28 cellular contexts compared by ENCODE assay signal in genomic region chr20:46677608-46678007, GRCh38. TPM values are rescaled to one million over a fixed set of nuclear protein-coding genes. Genes with fewer than 3 reads are reported as not detected.
A peak's percentile ranks its signal among the peaks of the same experiment; 100 is the strongest.
DNase-seq lines count a peak whose midpoint lies in the region; ATAC-seq, FAIRE-seq and TF ChIP-seq lines count a peak whose summit lies in the region.
"Had no signal": no experiment of that assay in that cellular context is flagged by ENCODE, and none has a peak within 500 bp of the region (broad histone marks: within the 10 kb centered on the region; RNA-seq: fewer than 3 reads in every experiment).

No MANE protein-coding gene starts in this region.

- no peak overlapping the region for H2AFZ ChIP-seq in HepG2 (ENCODE audit: low read length)
- H2AFZ ChIP-seq in K562 (ENCODE audit: low read depth, low read length): no peak overlapping the region

- no peak for FAIRE-seq in HepG2 (lab: Jason Lieb, UNC)
- no peak for FAIRE-seq in K562 (lab: Jason Lieb, UNC)
- FAIRE-seq: A204.1, GM12878, GM12892, GM18507 had no signal

- TF ChIP-seq EP300 in HepG2 (IDR thresholded peaks at IDR 0.05; ENCODE audit: low read depth in 2 of 2, low read length in 2 of 2) (no peak), HepG2 (CRISPR knock-in tag; IDR thresholded peaks at IDR 0.05; ENCODE audit: borderline replicate concordance) (no peak), K562 (IDR thresholded peaks at IDR 0.05; ENCODE audit: low read length) (no peak)

- in situ Hi-C loops in HepG2 (cut with HindIII; ENCODE audit: extremely low pct_ligation_motif_present, low pct_unique_long_range_greater_than_20kb) (no loop called here), K562 (cut with MboI) (loop anchor here (10.0 kb wide), 1 partner anchor 323 kb away; no protein-coding TSS in a partner anchor)

- CTCF ChIA-PET in HepG2 (lab: Yijun Ruan, JAX; ENCODE audit: low intra/inter-chr PET ratio, low total read pairs): interaction anchor here (1.6 kb wide), 1 partner anchor 157 kb away, joined by 4 read pairs; no protein-coding TSS in a partner anchor
- CTCF ChIA-PET in K562 (lab: Yijun Ruan, JAX; ENCODE audit: low intra/inter-chr PET ratio): no interaction called here

- H3K4me3 ChIP-seq in HepG2 (replicated peaks in 1 of 3; ENCODE audit: insufficient read depth in 1 of 3, low read depth in 2 of 3, low read length in 3 of 3) (no peak overlapping the region), right lobe of liver (no peak overlapping the region), K562 (no peak overlapping the region)
- H3K4me3 ChIP-seq: BLaER1, GM12878 had no signal

- no peaks in the 10 kb centered on the region for H3K27me3 ChIP-seq in HepG2 (ENCODE audit: control insufficient read depth in 1 of 2, insufficient read depth in 2 of 2, low read length in 2 of 2)
- H3K27me3 ChIP-seq in right lobe of liver: no peaks in the 10 kb centered on the region
- no peaks in the 10 kb centered on the region for H3K27me3 ChIP-seq in K562 (ENCODE audit: control insufficient read depth in 2 of 2, insufficient read depth in 2 of 2, low read length in 2 of 2)
- H3K27me3 ChIP-seq: BE2C, BLaER1 had no signal

- WGBS in HepG2 (ENCODE audit: low lambda C conversion rate): 67% methylated on average over 5 of the region's 5 CpGs
- WGBS in right lobe of liver (ENCODE audit: insufficient coverage, low coverage, low lambda C conversion rate, missing lambda C conversion rate): 83% methylated on average over 4 of the region's 5 CpGs
- 70% methylated on average over 5 of the region's 5 CpGs for WGBS in K562 (ENCODE audit: insufficient coverage, low coverage, missing lambda C conversion rate)

- H3K4me1 ChIP-seq in HepG2 (ENCODE audit: insufficient read depth, low read length): peaks cover 92% of the 10 kb centered on the region
- peaks cover 0 to 19% (median 4%) of the 10 kb centered on the region in 4 donors for H3K4me1 ChIP-seq in right lobe of liver
- H3K4me1 ChIP-seq in K562 (replicated peaks in 1 of 2; ENCODE audit: control insufficient read depth in 2 of 2, insufficient read depth in 2 of 2, low read length in 2 of 2): peaks cover 0 to 13% of the 10 kb centered on the region in 2 experiments; a peak in 3 of 5 replicates
- H3K4me1 ChIP-seq: BE2C had no signal

- ATAC-seq in HepG2 (no peak), right lobe of liver (no peak), K562 (no peak), GM19328 (IDR thresholded peaks at IDR 0.05; ENCODE audit: unreplicated experiment) (no peak)
- ATAC-seq: GM12878 had no signal

- H3K36me3 ChIP-seq in HepG2 (replicated peaks in 1 of 2; ENCODE audit: control insufficient read depth in 1 of 2, insufficient read depth in 2 of 2, low read length in 2 of 2) (no peaks in the 10 kb centered on the region), right lobe of liver (no peaks in the 10 kb centered on the region), K562 (ENCODE audit: control insufficient read depth, insufficient read depth, low read length) (peaks cover 20% of the 10 kb centered on the region)
- H3K36me3 ChIP-seq: BE2C had no signal

- H4K20me1 ChIP-seq in HepG2 (ENCODE audit: insufficient read depth, low read length) (no peaks in the 10 kb centered on the region), K562 (replicated peaks; ENCODE audit: control insufficient read depth, insufficient read depth, low read length) (no peaks in the 10 kb centered on the region; the same call in 1 of the 2 replicates)

- H3K27ac ChIP-seq in HepG2 (ENCODE audit: extremely low read length, insufficient read depth, low read length) (peak overlapping the region; percentile 84), right lobe of liver (no peak overlapping the region), K562 (ENCODE audit: extremely low read depth, low read depth, low read length) (no peak overlapping the region)
- H3K27ac ChIP-seq: BLaER1 had no signal

- H3K4me2 ChIP-seq in HepG2 (ENCODE audit: low read depth, low read length): no peak overlapping the region
- H3K4me2 ChIP-seq in K562 (ENCODE audit: insufficient read depth, low read length): no peak overlapping the region
- H3K4me2 ChIP-seq: BLaER1 had no signal

- BruUV-seq in HepG2 (replicated peaks; lab: Mats Ljungman, UMichigan) (no TSS peak), K562 (replicated peaks; lab: Mats Ljungman, UMichigan) (no TSS peak)

- H3K9me3 ChIP-seq in HepG2 (ENCODE audit: low read length) (peaks cover 8% of the 10 kb centered on the region), right lobe of liver (no peaks in the 10 kb centered on the region), K562 (replicated peaks; ENCODE audit: control insufficient read depth, insufficient read depth, low read depth, low read length) (no peaks in the 10 kb centered on the region)
- H3K9me3 ChIP-seq: BE2C, BLaER1 had no signal

- TF ChIP-seq RAD21 in HepG2 (CRISPR knock-in tag; IDR thresholded peaks at IDR 0.05) (no peak), K562 (CRISPR knock-in tag; conservative IDR thresholded peaks at IDR 0.05 in 1 of 2, IDR thresholded peaks at IDR 0.05 in 1 of 2) (no peak)

- H3K9ac ChIP-seq in HepG2 (ENCODE audit: insufficient read depth, low read depth, low read length) (no peak overlapping the region), K562 (ENCODE audit: insufficient read depth in 1 of 2, low read depth in 2 of 2, low read length in 2 of 2) (no peak overlapping the region)
- H3K9ac ChIP-seq: BLaER1 had no signal

- peaks cover 4% of the 10 kb centered on the region for H3K9me1 ChIP-seq in K562 (ENCODE audit: control insufficient read depth, insufficient read depth, low read length)

- no peaks in the 10 kb centered on the region for H3K79me2 ChIP-seq in HepG2 (ENCODE audit: insufficient read depth, low read length)
- H3K79me2 ChIP-seq in K562 (ENCODE audit: control insufficient read depth, insufficient read depth, low read length): peaks cover 27% of the 10 kb centered on the region

- no peak for TF ChIP-seq POLR2A in HepG2 (IDR thresholded peaks at IDR 0.05; ENCODE audit: insufficient read depth in 1 of 2, low read depth in 2 of 2, low read length in 2 of 2)
- TF ChIP-seq POLR2A in right lobe of liver (IDR thresholded peaks at IDR 0.05): no peak
- no peak for TF ChIP-seq POLR2A in K562 (conservative IDR thresholded peaks at IDR 0.05)

- DNase-seq in HepG2 (ENCODE audit: low spot score): no peak
- no peak for DNase-seq in right lobe of liver
- no peak for DNase-seq in K562 (ENCODE audit: extremely low read depth in 1 of 4, low spot score in 3 of 4)
- DNase-seq in NCI-H1105 (lab: John Stamatoyannopoulos, UW): no peak
- DNase-seq: 8988T; ACHN; BE2C; C1 segment of cervical spinal cord; CD4-positive, alpha-beta memory T cell; CD4-positive, CD25-positive, alpha-beta regulatory T cell; CD8-positive, alpha-beta memory T cell; COR-L47; DMS 273 treated with DMSO at 0.1 percent for 48 hours; DMS153; DMS53; DMS79; DND-41; EL; GDM1 had no signal

- POLR2A ChIA-PET in HepG2 (lab: Yijun Ruan, JAX) (interaction anchor here (1.3 to 6.7 kb wide), 6 partner anchors 9 to 70 kb away, joined by 5 to 56 read pairs (median 21); partner anchors contain the start of gene SLC13A3), K562 (lab: Yijun Ruan, JAX) (interaction anchor here (0.8 to 1.4 kb wide), 3 partner anchors 9 to 154 kb away, joined by 4 to 5 read pairs (median 4); no protein-coding TSS in a partner anchor)

- intact Hi-C loops in HepG2 (cut with micrococcal nuclease; ENCODE audit: unreplicated experiment): no loop called here
- intact Hi-C loops in right lobe of liver (cut with DNase I): no loop called here
- intact Hi-C loops in K562 (cut with micrococcal nuclease): no loop called here

- no peak for TF ChIP-seq CTCF in HepG2 (CRISPR knock-in tag; IDR thresholded peaks at IDR 0.05)
- TF ChIP-seq CTCF in right lobe of liver (IDR thresholded peaks at IDR 0.05): no peak
- TF ChIP-seq CTCF in K562 (IDR thresholded peaks at IDR 0.05 in 2 of 3, conservative IDR thresholded peaks at IDR 0.05 in 1 of 3; ENCODE audit: insufficient read depth in 2 of 3, low read depth in 1 of 3, low read length in 3 of 3): no peak

RNA-seq across cellular contexts. Expression of gene TP53RK, which starts 11.6 kb away (rescaled TPM):
- total RNA-seq in HepG2 (2016; rRNA removed; fragmentation: Illumina TruSeq; extraction: Trizol) (25.5 and 31.0 TPM in 2 replicates), right lobe of liver (1 to 10 TPM; 3.1 to 10.0 (median 5.2) TPM), K562 (2014; rRNA removed) (35.1 and 43.5 TPM in 2 replicates), K562 (2014; rRNA removed; fragmentation: Illumina TruSeq; extraction: Trizol) (17.2 and 18.4 TPM in 2 replicates), K562 (2015; rRNA removed; fragmentation: Illumina TruSeq; extraction: Trizol) (16.7 and 18.0 TPM in 2 replicates), K562 (2021) (12.9 and 16.4 TPM in 2 replicates)
- 5.6 and 7.0 TPM in 2 replicates for total RNA-seq in HepG2 (2016; cell fraction: cytosol; rRNA removed; fragmentation: Illumina TruSeq; extraction: Trizol; ENCODE audit: low read depth)
- 26.0 and 33.1 TPM in 2 replicates for total RNA-seq in HepG2 (2016; cell fraction: insoluble cytoplasmic fraction; rRNA removed; fragmentation: Illumina TruSeq; extraction: Trizol)
- 12.6 and 14.4 TPM in 2 replicates for total RNA-seq in HepG2 (2016; cell fraction: membrane; rRNA removed; fragmentation: Illumina TruSeq; extraction: Trizol)
- 15.4 and 17.9 TPM in 2 replicates for total RNA-seq in HepG2 (2016; cell fraction: nucleus; rRNA removed; fragmentation: Illumina TruSeq; extraction: Trizol)
- polyA plus RNA-seq in HepG2 (2011; rRNA removed) (11.3 and 12.9 TPM in 2 replicates), K562 (2011; rRNA removed) (14.4 and 18.3 TPM in 2 replicates), K562 (2014; fragmentation: Illumina TruSeq; extraction: Trizol) (10.7 and 13.2 TPM in 2 replicates), K562 (2014; fragmentation: Nextera tagmentation; extraction: Ambion mirVana) (1 to 10 TPM; 2.9 to 4.2 TPM), K562 (2014; rRNA removed) (18.5 and 24.8 TPM in 2 replicates)
- polyA plus RNA-seq in HepG2 (2011; cell fraction: cytosol; rRNA removed): 9.0 and 10.2 TPM in 2 replicates
- polyA plus RNA-seq in HepG2 (2011; cell fraction: nucleus; rRNA removed): 4.4 and 5.3 TPM in 2 replicates
- 10.7 and 12.3 TPM in 2 replicates for polyA plus RNA-seq in HepG2 (2012)
- polyA plus RNA-seq in HepG2 (2016; cell fraction: cytosol; fragmentation: Illumina TruSeq; extraction: Trizol; ENCODE audit: low read depth): 3.9 and 4.7 TPM in 2 replicates
- 28.1 and 30.7 TPM in 2 replicates for polyA plus RNA-seq in HepG2 (2016; cell fraction: insoluble cytoplasmic fraction; fragmentation: Illumina TruSeq; extraction: Trizol; ENCODE audit: low read depth)
- 7.3 and 9.0 TPM in 2 replicates for polyA plus RNA-seq in HepG2 (2016; cell fraction: membrane; fragmentation: Illumina TruSeq; extraction: Trizol; ENCODE audit: low read depth)
- polyA plus RNA-seq in HepG2 (2016; cell fraction: nucleus; fragmentation: Illumina TruSeq; extraction: Trizol; ENCODE audit: insufficient read depth, low read depth): 18.2 and 18.6 TPM in 2 replicates
- 9.2 and 11.2 TPM in 2 replicates for polyA minus RNA-seq in HepG2 (2011; rRNA and poly(A)+ RNA removed; ENCODE audit: low replicate concordance)
- 10.6 and 11.6 TPM in 2 replicates for polyA minus RNA-seq in HepG2 (2011; cell fraction: cytosol; rRNA and poly(A)+ RNA removed)
- 12.6 and 13.1 TPM in 2 replicates for polyA minus RNA-seq in HepG2 (2011; cell fraction: nucleus; rRNA and poly(A)+ RNA removed)
- 8.1 and 13.3 TPM in 2 replicates for total RNA-seq in K562 (2011; cell fraction: chromatin; rRNA removed; ENCODE audit: low replicate concordance)
- total RNA-seq in K562 (2011; cell fraction: nucleolus; rRNA removed): 8.9 and 10.0 TPM in 2 replicates
- total RNA-seq in K562 (2011; cell fraction: nucleoplasm; rRNA removed): 12.8 and 19.0 TPM in 2 replicates
- 9.9 and 11.6 TPM in 2 replicates for polyA plus RNA-seq in K562 (2011; cell fraction: cytosol; rRNA removed)
- 5.7 and 7.0 TPM in 2 replicates for polyA plus RNA-seq in K562 (2011; cell fraction: nucleus; rRNA removed)
- polyA plus RNA-seq in K562 (2012): 9.6 and 12.2 TPM in 2 replicates
- 9.8 and 12.9 TPM in 2 replicates for polyA minus RNA-seq in K562 (2011; rRNA and poly(A)+ RNA removed)
- 6.1 and 6.4 TPM in 2 replicates for polyA minus RNA-seq in K562 (2011; cell fraction: cytosol; rRNA and poly(A)+ RNA removed)
- polyA minus RNA-seq in K562 (2011; cell fraction: nucleus; rRNA and poly(A)+ RNA removed): 6.5 and 10.7 TPM in 2 replicates

RNA-seq across cellular contexts. Expression of gene SLC13A3, which starts 26.3 kb away (rescaled TPM):
- total RNA-seq in HepG2 (2016; rRNA removed; fragmentation: Illumina TruSeq; extraction: Trizol) (27.9 and 66.5 TPM in 2 replicates), right lobe of liver (10 to 100 TPM in 3 of 6 experiments, 1 to 10 TPM in 3; 3.7 to 14.6 (median 9.3) TPM), K562 (2014; rRNA removed) (9.9 and 10.0 TPM in 2 replicates), K562 (2014; rRNA removed; fragmentation: Illumina TruSeq; extraction: Trizol) (8.5 and 8.8 TPM in 2 replicates), K562 (2015; rRNA removed; fragmentation: Illumina TruSeq; extraction: Trizol) (6.4 and 7.1 TPM in 2 replicates), K562 (2021) (14.9 and 16.4 TPM in 2 replicates)
- 23.8 and 30.4 TPM in 2 replicates for total RNA-seq in HepG2 (2016; cell fraction: cytosol; rRNA removed; fragmentation: Illumina TruSeq; extraction: Trizol; ENCODE audit: low read depth)
- 29.2 and 65.4 TPM in 2 replicates for total RNA-seq in HepG2 (2016; cell fraction: insoluble cytoplasmic fraction; rRNA removed; fragmentation: Illumina TruSeq; extraction: Trizol)
- total RNA-seq in HepG2 (2016; cell fraction: membrane; rRNA removed; fragmentation: Illumina TruSeq; extraction: Trizol): 25.6 and 35.7 TPM in 2 replicates
- 59.9 and 65.1 TPM in 2 replicates for total RNA-seq in HepG2 (2016; cell fraction: nucleus; rRNA removed; fragmentation: Illumina TruSeq; extraction: Trizol)
- polyA plus RNA-seq in HepG2 (2011; rRNA removed) (63.3 and 76.0 TPM in 2 replicates), K562 (2011; rRNA removed) (8.5 and 11.2 TPM in 2 replicates), K562 (2014; fragmentation: Illumina TruSeq; extraction: Trizol) (15.0 and 15.7 TPM in 2 replicates), K562 (2014; fragmentation: Nextera tagmentation; extraction: Ambion mirVana) (1 to 10 TPM; 5.5 to 7.3 TPM), K562 (2014; rRNA removed) (7.9 and 9.1 TPM in 2 replicates)
- 40.8 and 74.9 TPM in 2 replicates for polyA plus RNA-seq in HepG2 (2011; cell fraction: cytosol; rRNA removed)
- polyA plus RNA-seq in HepG2 (2011; cell fraction: nucleus; rRNA removed): 88.1 and 138 TPM in 2 replicates
- 42.2 and 59.1 TPM in 2 replicates for polyA plus RNA-seq in HepG2 (2012)
- 25.1 and 35.1 TPM in 2 replicates for polyA plus RNA-seq in HepG2 (2016; cell fraction: cytosol; fragmentation: Illumina TruSeq; extraction: Trizol; ENCODE audit: low read depth)
- 30.5 and 31.8 TPM in 2 replicates for polyA plus RNA-seq in HepG2 (2016; cell fraction: insoluble cytoplasmic fraction; fragmentation: Illumina TruSeq; extraction: Trizol; ENCODE audit: low read depth)
- polyA plus RNA-seq in HepG2 (2016; cell fraction: membrane; fragmentation: Illumina TruSeq; extraction: Trizol; ENCODE audit: low read depth): 24.6 and 30.2 TPM in 2 replicates
- 99.0 and 99.2 TPM in 2 replicates for polyA plus RNA-seq in HepG2 (2016; cell fraction: nucleus; fragmentation: Illumina TruSeq; extraction: Trizol; ENCODE audit: insufficient read depth, low read depth)
- 0.42 and 193 TPM in 2 replicates for polyA minus RNA-seq in HepG2 (2011; rRNA and poly(A)+ RNA removed; ENCODE audit: low replicate concordance)
- 32.3 and 43.5 TPM in 2 replicates for polyA minus RNA-seq in HepG2 (2011; cell fraction: cytosol; rRNA and poly(A)+ RNA removed)
- polyA minus RNA-seq in HepG2 (2011; cell fraction: nucleus; rRNA and poly(A)+ RNA removed): 50.4 and 63.9 TPM in 2 replicates
- 16.8 and 17.8 TPM in 2 replicates for total RNA-seq in K562 (2011; cell fraction: chromatin; rRNA removed; ENCODE audit: low replicate concordance)
- 12.0 and 14.7 TPM in 2 replicates for total RNA-seq in K562 (2011; cell fraction: nucleolus; rRNA removed)
- total RNA-seq in K562 (2011; cell fraction: nucleoplasm; rRNA removed): 20.2 and 32.4 TPM in 2 replicates
- polyA plus RNA-seq in K562 (2011; cell fraction: cytosol; rRNA removed): 6.1 and 11.5 TPM in 2 replicates
- polyA plus RNA-seq in K562 (2011; cell fraction: nucleus; rRNA removed): 12.4 and 12.9 TPM in 2 replicates
- 9.8 and 12.8 TPM in 2 replicates for polyA plus RNA-seq in K562 (2012)
- polyA minus RNA-seq in K562 (2011; rRNA and poly(A)+ RNA removed): 9.0 and 11.4 TPM in 2 replicates
- polyA minus RNA-seq in K562 (2011; cell fraction: cytosol; rRNA and poly(A)+ RNA removed): 6.6 and 8.1 TPM in 2 replicates
- 6.6 and 14.7 TPM in 2 replicates for polyA minus RNA-seq in K562 (2011; cell fraction: nucleus; rRNA and poly(A)+ RNA removed)
- total RNA-seq: G401 had no signal
- polyA plus RNA-seq: CD14-positive monocyte; CD4-positive, alpha-beta memory T cell; CD4-positive, CD25-positive, alpha-beta regulatory T cell; CD8-positive, alpha-beta memory T cell had no signal

RNA-seq across cellular contexts. Expression of gene SLC2A10, which starts 31.8 kb away (rescaled TPM):
- 9.6 and 16.0 TPM in 2 replicates for total RNA-seq in HepG2 (2016; rRNA removed; fragmentation: Illumina TruSeq; extraction: Trizol)
- 12.4 and 15.5 TPM in 2 replicates for total RNA-seq in HepG2 (2016; cell fraction: cytosol; rRNA removed; fragmentation: Illumina TruSeq; extraction: Trizol; ENCODE audit: low read depth)
- 7.8 and 15.9 TPM in 2 replicates for total RNA-seq in HepG2 (2016; cell fraction: insoluble cytoplasmic fraction; rRNA removed; fragmentation: Illumina TruSeq; extraction: Trizol)
- total RNA-seq in HepG2 (2016; cell fraction: membrane; rRNA removed; fragmentation: Illumina TruSeq; extraction: Trizol): 13.5 and 14.9 TPM in 2 replicates
- total RNA-seq in HepG2 (2016; cell fraction: nucleus; rRNA removed; fragmentation: Illumina TruSeq; extraction: Trizol): 16.7 and 19.1 TPM in 2 replicates
- polyA plus RNA-seq in HepG2 (2011; rRNA removed): 16.7 and 18.4 TPM in 2 replicates
- 13.3 and 15.0 TPM in 2 replicates for polyA plus RNA-seq in HepG2 (2011; cell fraction: cytosol; rRNA removed)
- 17.7 and 19.3 TPM in 2 replicates for polyA plus RNA-seq in HepG2 (2011; cell fraction: nucleus; rRNA removed)
- 9.6 and 17.7 TPM in 2 replicates for polyA plus RNA-seq in HepG2 (2012)
- 13.4 and 16.9 TPM in 2 replicates for polyA plus RNA-seq in HepG2 (2016; cell fraction: cytosol; fragmentation: Illumina TruSeq; extraction: Trizol; ENCODE audit: low read depth)
- polyA plus RNA-seq in HepG2 (2016; cell fraction: insoluble cytoplasmic fraction; fragmentation: Illumina TruSeq; extraction: Trizol; ENCODE audit: low read depth): 8.0 and 9.1 TPM in 2 replicates
- polyA plus RNA-seq in HepG2 (2016; cell fraction: membrane; fragmentation: Illumina TruSeq; extraction: Trizol; ENCODE audit: low read depth): 10.5 and 11.4 TPM in 2 replicates
- 19.6 and 21.1 TPM in 2 replicates for polyA plus RNA-seq in HepG2 (2016; cell fraction: nucleus; fragmentation: Illumina TruSeq; extraction: Trizol; ENCODE audit: insufficient read depth, low read depth)
- 56.1 TPM in 1 of 2 replicates, not detected in the other for polyA minus RNA-seq in HepG2 (2011; rRNA and poly(A)+ RNA removed; ENCODE audit: low replicate concordance)
- polyA minus RNA-seq in HepG2 (2011; cell fraction: cytosol; rRNA and poly(A)+ RNA removed): 17.8 and 20.0 TPM in 2 replicates
- 22.7 and 27.8 TPM in 2 replicates for polyA minus RNA-seq in HepG2 (2011; cell fraction: nucleus; rRNA and poly(A)+ RNA removed)
- 10 to 100 TPM; 35.4 to 47.3 (median 42.7) TPM for total RNA-seq in right lobe of liver
- total RNA-seq in K562 (2011; cell fraction: chromatin; rRNA removed; ENCODE audit: low replicate concordance): 0.21 TPM in 1 of 2 replicates, not detected in the other
- total RNA-seq in K562 (2011; cell fraction: nucleolus; rRNA removed): 1.0 and 1.8 TPM in 2 replicates
- total RNA-seq in K562 (2011; cell fraction: nucleoplasm; rRNA removed): 1.7 and 1.9 TPM in 2 replicates
- 0.86 and 1.8 TPM in 2 replicates for total RNA-seq in K562 (2014; rRNA removed)
- 0.06 and 0.07 TPM in 2 replicates for total RNA-seq in K562 (2014; rRNA removed; fragmentation: Illumina TruSeq; extraction: Trizol)
- total RNA-seq in K562 (2015; rRNA removed; fragmentation: Illumina TruSeq; extraction: Trizol): 0.22 and 0.57 TPM in 2 replicates
- total RNA-seq in K562 (2021): 0.16 and 0.58 TPM in 2 replicates
- 0.10 and 0.38 TPM in 2 replicates for polyA plus RNA-seq in K562 (2011; rRNA removed)
- polyA plus RNA-seq in K562 (2011; cell fraction: cytosol; rRNA removed): 0.22 and 0.33 TPM in 2 replicates
- 1.1 and 1.7 TPM in 2 replicates for polyA plus RNA-seq in K562 (2011; cell fraction: nucleus; rRNA removed)
- polyA plus RNA-seq in K562 (2012): 0.64 and 2.1 TPM in 2 replicates
- polyA plus RNA-seq in K562 (2014; fragmentation: Illumina TruSeq; extraction: Trizol): 0.12 and 0.14 TPM in 2 replicates
- polyA plus RNA-seq in K562 (2014; fragmentation: Nextera tagmentation; extraction: Ambion mirVana): under 1 TPM; 0.01 to 0.08 TPM
- 0.04 and 0.11 TPM in 2 replicates for polyA plus RNA-seq in K562 (2014; rRNA removed)
- 0.07 and 0.84 TPM in 2 replicates for polyA minus RNA-seq in K562 (2011; rRNA and poly(A)+ RNA removed)
- polyA minus RNA-seq in K562 (2011; cell fraction: cytosol; rRNA and poly(A)+ RNA removed): 0.82 TPM in 1 of 2 replicates, not detected in the other
- polyA minus RNA-seq in K562 (2011; cell fraction: nucleus; rRNA and poly(A)+ RNA removed): 1.4 TPM in 1 of 2 replicates, not detected in the other
- total RNA-seq: A673; CD4-positive, alpha-beta memory T cell; CD4-positive, CD25-positive, alpha-beta regulatory T cell; CD8-positive, alpha-beta memory T cell; GM12878 had no signal
- polyA plus RNA-seq: CD14-positive monocyte; CD4-positive, alpha-beta memory T cell; CD4-positive, CD25-positive, alpha-beta regulatory T cell; GM12878 had no signal

Comparison
In these comparisons a context has a peak if more than half of its experiments do, and no peak if none do; other contexts are left out.
1. Of the 241 proteins assayed by ChIP-seq in both HepG2 and K562: peak only in HepG2: FOXO4, FOXP4, ZNF3 and ZSCAN29; only in K562: none; in both: ZFP36; in neither: 236.